18 cellular contexts compared by ENCODE assay signal in genomic region chr6:89025633-89026032, GRCh38. TPM values are rescaled to one million over a fixed set of nuclear protein-coding genes. Genes with fewer than 3 reads are reported as not detected.
DNase-seq lines count a peak whose midpoint lies in the region; ATAC-seq and TF ChIP-seq lines count a peak whose summit lies in the region.
"Had no signal": no experiment of that assay in that cellular context is flagged by ENCODE, and none has a peak within 500 bp of the region (broad histone marks: within the 10 kb centered on the region; RNA-seq: fewer than 3 reads in every experiment).

No MANE protein-coding gene starts in this region.

- DNase-seq in left lung (no peak), stomach (no peak), H7 (no peak), GM19238 (ENCODE audit: insufficient read length, low spot score) (no peak)
- DNase-seq: Calu3; CD8-positive, alpha-beta memory T cell; DMS153; MV-4-11; NCI-H1417 treated with DMSO at 0.1 percent for 48 hours; NCI-H187 treated with DMSO at 0.1 percent for 48 hours; NCI-H2107; NCI-H446 treated with DMSO at 0.1 percent for 48 hours; NCI-H526 treated with DMSO at 0.1 percent for 48 hours; Right ventricle myocardium superior had no signal

- intact Hi-C loops in left lung (cut with DNase I): no loop called here
- intact Hi-C loops in stomach (cut with DNase I; ENCODE audit: low total_unique reads): no loop called here

- ATAC-seq in left lung (peak; percentile 8), GM19452 (IDR thresholded peaks at IDR 0.05; ENCODE audit: unreplicated experiment) (no peak)

- TF ChIP-seq POLR2A in stomach (IDR thresholded peaks at IDR 0.05): no peak

- 53 to 56% methylated on average over 3 of the region's 3 CpGs for WGBS in esophagus, 2 donors
- WGBS in stomach, 5 donors: 34 to 55% (median 41%) methylated on average over 3 of the region's 3 CpGs

- no peaks in the 10 kb centered on the region for H3K9me3 ChIP-seq in esophagus (ENCODE audit: control insufficient read depth in 2 of 2, insufficient read depth in 1 of 2, low read depth in 1 of 2, low read length in 1 of 2)
- H3K9me3 ChIP-seq in left lung: no peaks in the 10 kb centered on the region
- H3K9me3 ChIP-seq in stomach: no peaks in the 10 kb centered on the region

- peaks cover 5% of the 10 kb centered on the region in 2 donors for H3K4me1 ChIP-seq in esophagus (ENCODE audit: control insufficient read depth in 2 of 2, insufficient read depth in 2 of 2, low read length in 1 of 2)
- H3K4me1 ChIP-seq in left lung: peaks cover 0 to 23% of the 10 kb centered on the region in 2 donors
- peaks cover 4 to 52% (median 24%) of the 10 kb centered on the region in 4 donors for H3K4me1 ChIP-seq in stomach

- no peak for TF ChIP-seq CTCF in VCaP (conservative IDR thresholded peaks at IDR 0.05)
- TF ChIP-seq CTCF in left lung (IDR thresholded peaks at IDR 0.05): no peak
- no peak for TF ChIP-seq CTCF in stomach (IDR thresholded peaks at IDR 0.05)

- H3K36me3 ChIP-seq in esophagus (ENCODE audit: control insufficient read depth in 2 of 2, insufficient read depth in 2 of 2, low read length in 1 of 2) (no peaks in the 10 kb centered on the region), left lung (no peaks in the 10 kb centered on the region), stomach (no peaks in the 10 kb centered on the region), H7 (replicated peaks; ENCODE audit: control insufficient read depth, insufficient read depth, low read length) (no peaks in the 10 kb centered on the region)

- H3K27me3 ChIP-seq in esophagus (ENCODE audit: control insufficient read depth in 1 of 2, insufficient read depth in 2 of 2, low read length in 2 of 2): no peaks in the 10 kb centered on the region
- no peaks in the 10 kb centered on the region for H3K27me3 ChIP-seq in left lung
- no peaks in the 10 kb centered on the region for H3K27me3 ChIP-seq in stomach
- no peaks in the 10 kb centered on the region for H3K27me3 ChIP-seq in H7 (ENCODE audit: control insufficient read depth, insufficient read depth, low read length)

- H3K4me3 ChIP-seq in esophagus (ENCODE audit: low read depth in 1 of 2, low read length in 2 of 2) (no peak overlapping the region), left lung (no peak overlapping the region), stomach (no peak overlapping the region), H7 (ENCODE audit: insufficient read depth, low read depth, low read length) (no peak overlapping the region)

- TF ChIP-seq EP300 in stomach (IDR thresholded peaks at IDR 0.05): no peak

- peak overlapping the region; percentile 84; the same call in 1 of the 2 replicates for H3K27ac ChIP-seq in VCaP
- H3K27ac ChIP-seq in esophagus (ENCODE audit: low read depth in 2 of 2, low read length in 1 of 2): peak overlapping the region; percentile 24 to 56
- no peak overlapping the region for H3K27ac ChIP-seq in left lung
- H3K27ac ChIP-seq in stomach: peak overlapping the region; percentile 49 to 75 (median 72)
- H3K27ac ChIP-seq: C4-2B had no signal

RNA-seq across cellular contexts. Expression of gene PNRC1, which starts 54.9 kb away (rescaled TPM):
- polyA plus RNA-seq in esophagus (10 to 100 TPM; 29.9 to 30.3 TPM), stomach (10 to 100 TPM; 38.5 to 76.7 (median 49.2) TPM)
- total RNA-seq in left lung (100 to 1,000 TPM; 143 to 153 TPM), stomach (100 to 1,000 TPM; 125 to 265 (median 158) TPM)
- 12.7 and 21.5 TPM in 2 replicates for total RNA-seq in H7 (2014; rRNA removed; shearing (Covaris generic))

Comparison
In these comparisons a context has a peak if more than half of its experiments do, and no peak if none do; other contexts are left out.
1. H3K27ac ChIP-seq: peak in VCaP (single experiment), esophagus (2 of 2) and stomach (5 of 5); none in left lung (0 of 2).